28 cellular contexts compared by ENCODE assay signal in genomic region chr1:30028283-30028682, GRCh38.
"Had no signal": no experiment of that assay in that cellular context is flagged by ENCODE, and none has a peak within 500 bp of the region (broad histone marks: within the 10 kb centered on the region; RNA-seq: fewer than 3 reads in every experiment).

No MANE protein-coding gene starts in this region.

- H3K4me1 ChIP-seq: adrenal gland, esophagus squamous epithelium, gastroesophageal sphincter had no signal

- H3K36me3 Mint-ChIP-seq: activated naive CD4-positive, alpha-beta T cell treated with anti-CD3 and anti-CD28 coated beads, Interleukin-2, amount 50 U/mL, for 24 hours; activated naive CD8-positive, alpha-beta T cell treated with anti-CD3 and anti-CD28 coated beads for 36 hours had no signal

- H3K27me3 ChIP-seq: adrenal gland, brain microvascular endothelial cell had no signal

- H3K9me3 Mint-ChIP-seq: activated T-helper 1 cell treated with anti-CD3 and anti-CD28 coated beads, Interleukin-12 subunit alpha, Interleukin-12 subunit beta, Interleukin-2, Interleukin-4 antibody, amounts not matched to agents 30 ng/mL and 10 ng/mL and 1 ng/mL, durations not matched to agents 14 hours and 24 hours and 36 hours; activated T-helper 2 cell treated with anti-CD3 and anti-CD28 coated beads, Interferon-gamma antibody, Interleukin-2, Interleukin-4, amounts not matched to agents 10 μg/mL and 5 μg/mL and 100 μg/mL, durations not matched to agents 14 hours and 24 hours and 36 hours had no signal

- H3K4me3 Mint-ChIP-seq: activated CD4-positive, alpha-beta T cell treated with anti-CD3 and anti-CD28 coated beads for 36 hours; activated CD4-positive, alpha-beta T cell treated with anti-CD3 and anti-CD28 coated beads, Interleukin-2, amount 10 ng/mL, durations not matched to agents 24 days and 14 days; activated CD8-positive, alpha-beta T cell treated with anti-CD3 and anti-CD28 coated beads for 36 hours; activated naive CD4-positive, alpha-beta T cell treated with anti-CD3 and anti-CD28 coated beads for 36 hours; activated naive CD4-positive, alpha-beta T cell treated with anti-CD3 and anti-CD28 coated beads, Interleukin-2, amount 50 U/mL, for 24 hours; activated naive CD8-positive, alpha-beta T cell treated with anti-CD3 and anti-CD28 coated beads for 36 hours; activated naive CD8-positive, alpha-beta T cell treated with anti-CD3 and anti-CD28 coated beads, Interleukin-2, amount 50 U/mL, for 24 hours; activated T-helper 1 cell treated with anti-CD3 and anti-CD28 coated beads, Interleukin-12 subunit alpha, Interleukin-12 subunit beta, Interleukin-2, Interleukin-4 antibody, amounts not matched to agents 30 ng/mL and 10 ng/mL and 1 ng/mL, durations not matched to agents 14 hours and 24 hours and 36 hours; effector memory CD8-positive, alpha-beta T cell had no signal

- H3K4me3 ChIP-seq: adrenal gland, esophagus squamous epithelium, gastroesophageal sphincter had no signal

- ATAC-seq: activated CD4-positive, alpha-beta T cell treated with anti-CD3 and anti-CD28 coated beads for 36 hours; activated CD8-positive, alpha-beta T cell treated with anti-CD3 and anti-CD28 coated beads for 36 hours; activated naive CD8-positive, alpha-beta T cell treated with anti-CD3 and anti-CD28 coated beads, Interleukin-2, amount 50 U/mL, for 24 hours; effector memory CD8-positive, alpha-beta T cell; gastroesophageal sphincter had no signal

- H3K27ac ChIP-seq: adrenal gland, brain microvascular endothelial cell, esophagus squamous epithelium, gastroesophageal sphincter had no signal

- DNase-seq: activated CD4-positive, alpha-beta T cell treated with anti-CD3 and anti-CD28 coated beads for 36 hours; activated CD4-positive, alpha-beta T cell treated with anti-CD3 and anti-CD28 coated beads, Interleukin-2, amount 10 ng/mL, durations not matched to agents 24 days and 14 days; activated CD4-positive, CD25-positive, alpha-beta regulatory T cell; activated CD4-positive, CD25-positive, alpha-beta regulatory T cell treated with anti-CD3 and anti-CD28 coated beads, Interleukin-2, amount 50 U/mL, for 72 hours; activated CD8-positive, alpha-beta T cell treated with anti-CD3 and anti-CD28 coated beads for 36 hours; activated effector memory CD4-positive, alpha-beta T cell treated with anti-CD3 and anti-CD28 coated beads, Interleukin-2, amount 50 U/mL, for 16 hours; activated naive CD4-positive, alpha-beta T cell treated with anti-CD3 and anti-CD28 coated beads for 36 hours; activated naive CD8-positive, alpha-beta T cell treated with anti-CD3 and anti-CD28 coated beads for 36 hours; activated naive CD8-positive, alpha-beta T cell treated with anti-CD3 and anti-CD28 coated beads, Interleukin-2, amount 50 U/mL, for 24 hours; activated T-cell treated with anti-CD3 and anti-CD28 coated beads, Interleukin-2, amount 50 U/mL, for 1 hour; activated T-cell treated with anti-CD3 and anti-CD28 coated beads, Interleukin-2, amount 50 U/mL, for 48 hours; adrenal gland; brain microvascular endothelial cell; caudate nucleus; cortex of kidney; dermis blood vessel endothelial cell; effector CD4-positive, alpha-beta T cell; effector memory CD8-positive, alpha-beta T cell; erythroblast; esophagus squamous epithelium; foreskin melanocyte; T-helper 2 cell had no signal

- H3K36me3 ChIP-seq: adrenal gland, brain microvascular endothelial cell, esophagus squamous epithelium, gastroesophageal sphincter had no signal

- FAIRE-seq: astrocyte, colon had no signal

- H3K4me1 Mint-ChIP-seq: activated CD4-positive, alpha-beta T cell treated with anti-CD3 and anti-CD28 coated beads for 36 hours; activated CD4-positive, alpha-beta T cell treated with anti-CD3 and anti-CD28 coated beads, Interleukin-2, amount 10 ng/mL, durations not matched to agents 24 days and 14 days; activated naive CD4-positive, alpha-beta T cell treated with anti-CD3 and anti-CD28 coated beads, Interleukin-2, amount 50 U/mL, for 24 hours; activated naive CD8-positive, alpha-beta T cell treated with anti-CD3 and anti-CD28 coated beads for 36 hours; activated naive CD8-positive, alpha-beta T cell treated with anti-CD3 and anti-CD28 coated beads, Interleukin-2, amount 50 U/mL, for 24 hours had no signal

- H3K9me3 ChIP-seq: adrenal gland, esophagus squamous epithelium had no signal

- H3K27ac Mint-ChIP-seq: activated CD4-positive, alpha-beta T cell treated with anti-CD3 and anti-CD28 coated beads for 36 hours; activated CD4-positive, alpha-beta T cell treated with anti-CD3 and anti-CD28 coated beads, Interleukin-2, amount 10 ng/mL, durations not matched to agents 24 days and 14 days; activated CD8-positive, alpha-beta T cell treated with anti-CD3 and anti-CD28 coated beads for 36 hours; activated naive CD4-positive, alpha-beta T cell treated with anti-CD3 and anti-CD28 coated beads for 36 hours; activated naive CD4-positive, alpha-beta T cell treated with anti-CD3 and anti-CD28 coated beads, Interleukin-2, amount 50 U/mL, for 24 hours; activated naive CD8-positive, alpha-beta T cell treated with anti-CD3 and anti-CD28 coated beads for 36 hours; activated naive CD8-positive, alpha-beta T cell treated with anti-CD3 and anti-CD28 coated beads, Interleukin-2, amount 50 U/mL, for 24 hours; activated T-helper 1 cell treated with anti-CD3 and anti-CD28 coated beads, Interleukin-12 subunit alpha, Interleukin-12 subunit beta, Interleukin-2, Interleukin-4 antibody, amounts not matched to agents 30 ng/mL and 10 ng/mL and 1 ng/mL, durations not matched to agents 14 hours and 24 hours and 36 hours; activated T-helper 2 cell treated with anti-CD3 and anti-CD28 coated beads, Interferon-gamma antibody, Interleukin-2, Interleukin-4, amounts not matched to agents 10 μg/mL and 5 μg/mL and 100 μg/mL, durations not matched to agents 14 hours and 24 hours and 36 hours; effector memory CD8-positive, alpha-beta T cell had no signal
